ENCODE assay signal across 8 cellular contexts in the genomic region with DNA sequence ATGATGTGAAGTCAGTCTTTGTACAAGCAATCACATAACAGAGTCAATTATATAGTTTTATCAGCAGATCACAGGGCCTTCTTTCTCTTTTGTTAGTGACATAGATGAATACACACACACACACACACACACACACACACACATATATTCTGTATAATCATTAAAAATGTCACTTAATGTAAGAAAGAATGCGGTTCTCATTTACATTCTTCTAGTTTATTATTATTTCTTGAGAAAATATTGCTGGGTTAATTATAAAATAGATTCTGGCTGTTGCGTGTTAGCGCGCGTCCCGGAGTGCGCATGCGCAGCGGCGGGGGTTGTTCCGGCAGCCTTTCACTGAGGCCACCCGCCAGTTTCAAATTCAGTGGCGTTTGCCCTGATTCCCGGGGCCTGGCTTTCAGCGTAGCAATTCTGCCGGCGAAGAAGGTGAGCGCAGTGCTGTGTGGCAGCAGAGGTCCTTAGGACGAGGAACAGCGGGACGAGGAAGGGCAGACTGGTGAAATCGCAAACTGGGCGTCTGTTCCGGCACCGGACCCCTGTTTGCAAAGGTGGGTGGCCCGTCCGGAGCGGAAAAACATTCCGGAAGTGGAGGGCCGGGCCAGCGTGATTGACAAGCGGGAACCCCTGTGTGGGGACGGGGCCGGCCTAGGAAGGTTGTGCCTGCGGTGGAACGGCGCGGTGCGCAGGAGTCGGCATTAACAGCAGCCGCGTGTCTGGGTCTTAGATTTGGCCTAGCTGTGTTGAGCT.
A peak's percentile ranks its signal among the peaks of the same experiment; 100 is the strongest.
DNase-seq lines count a peak whose midpoint lies in the region; ATAC-seq and TF ChIP-seq lines count a peak whose summit lies in the region.
"Not testable (repeated sequence)": the region's sequence is repeated elsewhere in the genome, so short reads cannot be mapped to it uniquely, and the experiment has no call there.

No MANE protein-coding gene starts in this region.

- H3K4me1 ChIP-seq in CD4-positive, CD25-positive, alpha-beta regulatory T cell (ENCODE audit: control insufficient read depth, insufficient read depth, low read length, poor library complexity, severe bottlenecking); PC-3 (ENCODE audit: insufficient read depth, low read length): not testable (repeated sequence)

- H3K27me3 Mint-ChIP-seq in CD4-positive, CD25-positive, alpha-beta regulatory T cell; endothelial cell (ENCODE audit: unreplicated experiment): not testable (repeated sequence)

- H3K79me2 ChIP-seq in PC-3 (ENCODE audit: low read length) = not testable (repeated sequence)

- peak; percentile 28 to 93 for ATAC-seq in CD4-positive, CD25-positive, alpha-beta regulatory T cell (ENCODE audit: low read depth in 2 of 2)
- ATAC-seq in GM21447 (IDR thresholded peaks at IDR 0.05; ENCODE audit: unreplicated experiment) (peak; percentile 60), PC-3 (peak; percentile 96)

- TF ChIP-seq CTCF in PC-3 (conservative IDR thresholded peaks at IDR 0.05; ENCODE audit: low read depth, low read length); endothelial cell (IDR thresholded peaks at IDR 0.05; ENCODE audit: unreplicated experiment): not testable (repeated sequence)

- peak overlapping the region; percentile 85 to 96 (median 95) for H3K27ac Mint-ChIP-seq in CD4-positive, CD25-positive, alpha-beta regulatory T cell
- H3K27ac Mint-ChIP-seq in endothelial cell (ENCODE audit: unreplicated experiment) = not testable (repeated sequence)

- not testable (repeated sequence) for H3K9me3 ChIP-seq in CD4-positive, CD25-positive, alpha-beta regulatory T cell (ENCODE audit: control insufficient read depth in 2 of 2, low read length in 2 of 2); PC-3 (ENCODE audit: low read length)

- CTCF ChIA-PET in PC-3 (lab: Charles Lee) = not testable (repeated sequence)

- not testable (repeated sequence) for H3K36me3 ChIP-seq in CD4-positive, CD25-positive, alpha-beta regulatory T cell (ENCODE audit: control insufficient read depth, insufficient read depth, low read length); PC-3 (ENCODE audit: low read depth, low read length)

- H3K9ac ChIP-seq in PC-3 (ENCODE audit: low read length) = peak overlapping the region; percentile 82

- POLR2A ChIA-PET in PC-3 (lab: Charles Lee; ENCODE audit: unreplicated experiment) = not testable (repeated sequence)

- H3K9me2 ChIP-seq in PC-3 (replicated peaks; ENCODE audit: low read length) = not testable (repeated sequence)

- intact Hi-C loops in PC-3 (cut with micrococcal nuclease) = not testable (repeated sequence)

- DNase-seq in CD4-positive, CD25-positive, alpha-beta regulatory T cell = peak; percentile 81 to 89 (median 87)
- peak; percentile 94 for DNase-seq in KG1 (lab: John Stamatoyannopoulos, UW)
- DNase-seq in PC-3 = peak; percentile 67
- peak; percentile 65 for DNase-seq in activated T-cell treated with anti-CD3 and anti-CD28 coated beads for 1 hour (ENCODE audit: low read depth)
- DNase-seq in endothelial cell (ENCODE audit: low spot score) = peak; percentile 66
- peak; percentile 95 for DNase-seq in mesenteric fat pad (ENCODE audit: low spot score)
- DNase-seq in stimulated activated CD4-positive, alpha-beta T cell treated with anti-CD3 and anti-CD28 coated beads, TNF-alpha, amount 100 ng/mL, for 24 hours (ENCODE audit: low read depth in 3 of 3) = peak; percentile 35 to 80 (median 68)

- H3K4me3 Mint-ChIP-seq in CD4-positive, CD25-positive, alpha-beta regulatory T cell = peak overlapping the region; percentile 96 to 100 (median 96)
- peak overlapping the region; percentile 83 for H3K4me3 Mint-ChIP-seq in endothelial cell (ENCODE audit: unreplicated experiment)

- peak overlapping the region; percentile 84 for H2AFZ ChIP-seq in PC-3 (ENCODE audit: low read length)

- not testable (repeated sequence) for BruUV-seq in PC-3 (replicated peaks; lab: Mats Ljungman, UMichigan)

- not testable (repeated sequence) for H3F3A ChIP-seq in PC-3 (ENCODE audit: low read length, unreplicated experiment)

- H3K4me3 ChIP-seq in CD4-positive, CD25-positive, alpha-beta regulatory T cell (ENCODE audit: low read depth, low read length) = peak overlapping the region; percentile 71
- H3K4me3 ChIP-seq in PC-3 (ENCODE audit: low read length) = peak overlapping the region; percentile 73

- peak overlapping the region; percentile 77 for H3K4me2 ChIP-seq in PC-3 (ENCODE audit: low read length)

- H3K9me3 Mint-ChIP-seq in CD4-positive, CD25-positive, alpha-beta regulatory T cell; endothelial cell (ENCODE audit: unreplicated experiment): not testable (repeated sequence)

- peaks cover 14% of the 10 kb centered on the region for H3K27me3 ChIP-seq in CD4-positive, CD25-positive, alpha-beta regulatory T cell (ENCODE audit: control insufficient read depth, insufficient read depth, low read length)
- H3K27me3 ChIP-seq in PC-3 (ENCODE audit: low read length) = peaks cover 19% of the 10 kb centered on the region

- peak overlapping the region; percentile 61 for H3K27ac ChIP-seq in CD4-positive, CD25-positive, alpha-beta regulatory T cell (ENCODE audit: insufficient read depth, low read length, poor library complexity, severe bottlenecking)
- H3K27ac ChIP-seq in PC-3 (ENCODE audit: low read length) = peak overlapping the region; percentile 49; the same call in 1 of the 2 replicates

- H3K4me1 Mint-ChIP-seq in CD4-positive, CD25-positive, alpha-beta regulatory T cell = peaks cover 0 to 15% (median 8%) of the 10 kb centered on the region in 4 donors
- not testable (repeated sequence) for H3K4me1 Mint-ChIP-seq in endothelial cell (ENCODE audit: unreplicated experiment)

- H4K20me1 ChIP-seq in PC-3 (ENCODE audit: low read length) = not testable (repeated sequence)

- H3K36me3 Mint-ChIP-seq in CD4-positive, CD25-positive, alpha-beta regulatory T cell; endothelial cell (ENCODE audit: low read depth, unreplicated experiment): not testable (repeated sequence)

Comparison
In these comparisons a context has a peak if more than half of its experiments do, and no peak if none do; other contexts are left out.
1. Peak in every context shown above with its lines: DNase-seq, ATAC-seq, H3K4me3 ChIP-seq and H3K27ac ChIP-seq.